ENCODE assay signal across 1 cellular context in the genomic region with DNA sequence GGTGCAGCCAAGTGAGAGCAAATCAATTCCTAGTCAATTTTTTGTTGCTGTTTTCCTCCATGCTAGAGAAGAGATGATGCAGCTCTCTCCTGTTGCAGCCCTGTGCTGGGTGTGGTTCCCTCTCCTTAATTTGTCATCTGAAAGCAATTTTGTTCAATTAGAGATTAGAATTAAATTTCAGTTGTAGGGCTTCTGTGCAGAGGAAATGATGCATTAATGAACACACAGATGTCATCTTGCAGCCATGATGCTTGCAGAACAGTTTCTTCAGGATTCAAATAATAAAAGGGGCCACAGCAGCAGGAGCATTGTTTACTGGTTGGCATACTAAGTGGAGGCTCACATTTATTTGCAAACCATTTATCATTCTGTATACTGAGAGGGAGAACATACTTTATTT.
TF ChIP-seq lines count a peak whose summit lies in the region.

No MANE protein-coding gene starts in this region.

TF ChIP-seq in SK-N-SH, 30 proteins besides CTCF, POLR2A, EP300 and RAD21 (continued from another document):
- TF ChIP-seq, protein P1, sequence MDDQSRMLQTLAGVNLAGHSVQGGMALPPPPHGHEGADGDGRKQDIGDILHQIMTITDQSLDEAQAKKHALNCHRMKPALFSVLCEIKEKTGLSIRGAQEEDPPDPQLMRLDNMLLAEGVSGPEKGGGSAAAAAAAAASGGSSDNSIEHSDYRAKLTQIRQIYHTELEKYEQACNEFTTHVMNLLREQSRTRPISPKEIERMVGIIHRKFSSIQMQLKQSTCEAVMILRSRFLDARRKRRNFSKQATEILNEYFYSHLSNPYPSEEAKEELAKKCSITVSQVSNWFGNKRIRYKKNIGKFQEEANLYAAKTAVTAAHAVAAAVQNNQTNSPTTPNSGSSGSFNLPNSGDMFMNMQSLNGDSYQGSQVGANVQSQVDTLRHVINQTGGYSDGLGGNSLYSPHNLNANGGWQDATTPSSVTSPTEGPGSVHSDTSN (IDR thresholded peaks at IDR 0.05): 0 out of 2 replicates have a peak, but pooled peaks have one; percentile 3
- TF ChIP-seq POLR2AphosphoS5 (IDR thresholded peaks at IDR 0.05; ENCODE audit: low read depth, low read length): peak; percentile 71; the same call in 1 of the 2 replicates
- TF ChIP-seq, protein P2, sequence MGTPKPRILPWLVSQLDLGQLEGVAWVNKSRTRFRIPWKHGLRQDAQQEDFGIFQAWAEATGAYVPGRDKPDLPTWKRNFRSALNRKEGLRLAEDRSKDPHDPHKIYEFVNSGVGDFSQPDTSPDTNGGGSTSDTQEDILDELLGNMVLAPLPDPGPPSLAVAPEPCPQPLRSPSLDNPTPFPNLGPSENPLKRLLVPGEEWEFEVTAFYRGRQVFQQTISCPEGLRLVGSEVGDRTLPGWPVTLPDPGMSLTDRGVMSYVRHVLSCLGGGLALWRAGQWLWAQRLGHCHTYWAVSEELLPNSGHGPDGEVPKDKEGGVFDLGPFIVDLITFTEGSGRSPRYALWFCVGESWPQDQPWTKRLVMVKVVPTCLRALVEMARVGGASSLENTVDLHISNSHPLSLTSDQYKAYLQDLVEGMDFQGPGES (IDR thresholded peaks at IDR 0.05; ENCODE audit: low read depth, low read length): no peak; the same call in 1 of the 2 replicates
- no peak for TF ChIP-seq RFX5 (IDR thresholded peaks at IDR 0.05; ENCODE audit: low read length)
